In the genomic region with DNA sequence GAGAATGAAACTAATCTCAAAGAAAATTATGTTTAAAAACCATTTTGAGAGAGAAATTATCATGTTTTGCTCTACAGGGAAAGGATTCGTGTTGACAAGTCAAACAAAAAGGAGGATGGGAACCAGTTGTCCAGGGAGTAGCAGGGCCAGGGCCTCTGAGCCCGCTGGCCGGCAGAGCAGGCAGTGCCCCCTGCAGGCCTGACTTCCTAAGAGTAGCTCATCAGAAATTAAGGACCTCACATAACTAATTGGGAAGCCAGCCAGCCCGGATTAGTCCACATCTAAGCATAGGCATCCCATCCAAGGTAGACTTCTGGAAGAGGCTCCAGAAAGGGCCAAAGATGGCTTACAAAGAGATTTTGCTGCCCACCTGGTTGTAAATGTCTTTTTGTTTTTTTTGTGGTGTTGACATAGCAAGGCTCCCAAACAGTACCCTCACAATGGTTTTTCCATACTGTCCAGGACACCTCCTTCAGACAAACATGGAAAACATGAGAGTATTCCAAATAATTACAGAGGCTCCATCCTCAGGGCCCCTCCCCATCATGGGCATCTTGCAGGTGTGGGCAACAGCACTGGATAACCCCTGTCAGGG, we compare ENCODE assay signal across 9 cellular contexts.
DNase-seq lines count a peak whose midpoint lies in the region; ATAC-seq, FAIRE-seq and TF ChIP-seq lines count a peak whose summit lies in the region.
"Had no signal": no experiment of that assay in that cellular context is flagged by ENCODE, and none has a peak within 500 bp of the region (broad histone marks: within the 10 kb centered on the region; RNA-seq: fewer than 3 reads in every experiment).

No MANE protein-coding gene starts in this region.

- no peak overlapping the region for H2AFZ ChIP-seq in parathyroid adenoma

- H3K4me1 Mint-ChIP-seq in activated T-cell treated with anti-CD3 and anti-CD28 coated beads, Interleukin-2, amount 50 U/mL, for 4 hours (ENCODE audit: low read depth): no peaks in the 10 kb centered on the region
- H3K4me1 Mint-ChIP-seq: central memory CD8-positive, alpha-beta T cell had no signal

- peak; percentile 51 for ATAC-seq in GM18868 (IDR thresholded peaks at IDR 0.05; ENCODE audit: unreplicated experiment)
- no peak for ATAC-seq in activated T-cell treated with anti-CD3 and anti-CD28 coated beads, Interleukin-2, amount 50 U/mL, for 4 hours
- ATAC-seq in HG03520 (IDR thresholded peaks at IDR 0.05; ENCODE audit: unreplicated experiment): no peak

- H3K4me3 ChIP-seq in AG04450 (ENCODE audit: low read depth, low read length) (no peak overlapping the region), parathyroid adenoma (ENCODE audit: low read depth, low read length) (no peak overlapping the region)

- no peaks in the 10 kb centered on the region for H3K36me3 Mint-ChIP-seq in activated T-cell treated with anti-CD3 and anti-CD28 coated beads, Interleukin-2, amount 50 U/mL, for 4 hours (ENCODE audit: insufficient read depth)

- H3K4me1 ChIP-seq in parathyroid adenoma: peaks cover 15% of the 10 kb centered on the region

- H3K27me3 Mint-ChIP-seq in activated T-cell treated with anti-CD3 and anti-CD28 coated beads, Interleukin-2, amount 50 U/mL, for 4 hours (ENCODE audit: low read depth): no peaks in the 10 kb centered on the region

- no peak overlapping the region for H3K4me3 Mint-ChIP-seq in activated T-cell treated with anti-CD3 and anti-CD28 coated beads, Interleukin-2, amount 50 U/mL, for 4 hours
- H3K4me3 Mint-ChIP-seq: central memory CD8-positive, alpha-beta T cell had no signal

- POLR2A ChIA-PET in AG04450 (lab: Yijun Ruan, JAX): no interaction called here

- H3K27ac ChIP-seq in AG04450 (ENCODE audit: low read depth, low read length) (no peak overlapping the region), parathyroid adenoma (no peak overlapping the region)

- no peaks in the 10 kb centered on the region for H3K9me3 ChIP-seq in AG04450 (ENCODE audit: control insufficient read depth, insufficient read depth, low read length)
- no peaks in the 10 kb centered on the region for H3K9me3 ChIP-seq in parathyroid adenoma (ENCODE audit: control insufficient read depth, low read length)

- TF ChIP-seq CTCF in AG04450 (IDR thresholded peaks at IDR 0.05; ENCODE audit: low read depth, low read length) (peak; percentile 39; the same call in 1 of the 2 replicates), parathyroid adenoma (IDR thresholded peaks at IDR 0.05) (peak; percentile 70)

- no peaks in the 10 kb centered on the region for H3K36me3 ChIP-seq in parathyroid adenoma (ENCODE audit: control insufficient read depth, insufficient read depth, low read length)

- DNase-seq in AG04450 (ENCODE audit: low read depth, low spot score): no peak
- peak; percentile 86 for DNase-seq in NCI-H82 (lab: John Stamatoyannopoulos, UW)
- DNase-seq in activated T-cell treated with anti-CD3 and anti-CD28 coated beads, Interleukin-2, amount 50 U/mL, for 4 hours: peak; percentile 11
- no peak for DNase-seq in frontal cortex (ENCODE audit: low spot score in 2 of 2)
- no peak for DNase-seq in DMS114 treated with DMSO at 0.1 percent for 48 hours (lab: John Stamatoyannopoulos, UW; ENCODE audit: unreplicated experiment)

- H3K4me2 ChIP-seq in parathyroid adenoma (ENCODE audit: low read length): no peak overlapping the region

- no peaks in the 10 kb centered on the region for H3K9me3 Mint-ChIP-seq in activated T-cell treated with anti-CD3 and anti-CD28 coated beads, Interleukin-2, amount 50 U/mL, for 4 hours
- H3K9me3 Mint-ChIP-seq: central memory CD8-positive, alpha-beta T cell had no signal

- H3K9ac ChIP-seq in parathyroid adenoma: no peak overlapping the region

- peak; percentile 15 for FAIRE-seq in frontal cortex (lab: Jason Lieb, UNC)

- CTCF ChIA-PET in AG04450 (lab: Charles Lee): no interaction called here

- H3K79me2 ChIP-seq in parathyroid adenoma: no peaks in the 10 kb centered on the region

- no peaks in the 10 kb centered on the region for H3K27me3 ChIP-seq in AG04450 (ENCODE audit: control insufficient read depth, insufficient read depth, low read length)
- H3K27me3 ChIP-seq in parathyroid adenoma (ENCODE audit: control insufficient read depth, insufficient read depth, low read length): no peaks in the 10 kb centered on the region

Comparison
In these comparisons a context has a peak if more than half of its experiments do, and no peak if none do; other contexts are left out.
1. DNase-seq: peak in NCI-H82 (single experiment) and activated T-cell treated with anti-CD3 and anti-CD28 coated beads, Interleukin-2, amount 50 U/mL, for 4 hours (single experiment); none in AG04450 (single experiment), frontal cortex (0 of 2) and DMS114 treated with DMSO at 0.1 percent for 48 hours (single experiment).